Comparison of ENCODE assay signal across 22 cellular contexts in genomic region chr20:3839328-3839727, GRCh38. TPM values are rescaled to one million over a fixed set of nuclear protein-coding genes. Genes with fewer than 3 reads are reported as not detected.
DNase-seq lines count a peak whose midpoint lies in the region; ATAC-seq, FAIRE-seq and TF ChIP-seq lines count a peak whose summit lies in the region.
"Had no signal": no experiment of that assay in that cellular context is flagged by ENCODE, and none has a peak within 500 bp of the region (broad histone marks: within the 10 kb centered on the region; RNA-seq: fewer than 3 reads in every experiment).

No MANE protein-coding gene starts in this region.

- no peaks in the 10 kb centered on the region for H3K9me2 ChIP-seq in MM.1S (replicated peaks; ENCODE audit: insufficient read depth, low read length)

- no peak for FAIRE-seq in GM19239 (lab: Jason Lieb, UNC)
- FAIRE-seq: A204.1, islet of Langerhans had no signal

- intact Hi-C loops in activated CD8-positive, alpha-beta T cell treated with anti-CD3 and anti-CD28 coated beads for 36 hours (cut with micrococcal nuclease) = no loop called here

- DNase-seq in activated CD8-positive, alpha-beta T cell treated with anti-CD3 and anti-CD28 coated beads, Interleukin-2, amount 10 ng/mL, durations not matched to agents 7 days and 5 days = no peak
- DNase-seq in activated CD8-positive, alpha-beta T cell treated with anti-CD3 and anti-CD28 coated beads for 36 hours = no peak
- DNase-seq in MM.1S (peak; percentile 58), cardiac fibroblast (ENCODE audit: low read depth in 2 of 2) (peak; percentile 19 to 34), pulmonary artery endothelial cell (ENCODE audit: low read depth, low spot score) (peak; percentile 36), nucleus accumbens (lab: John Stamatoyannopoulos, UW) (no peak), GM19239 (ENCODE audit: insufficient read length, low spot score) (no peak)
- DNase-seq: activated CD4-positive, alpha-beta memory T cell treated with anti-CD3 and anti-CD28 coated beads, Interleukin-2, amount 10 ng/mL, durations not matched to agents 7 days and 5 days; aorta; CD4-positive, alpha-beta memory T cell; mesenchymal stem cell; NCI-H1105 treated with DMSO at 0.1 percent for 48 hours; NCI-H2171; NCI-H82; T-helper 9 cell; thyroid gland had no signal

- no peak overlapping the region; the same call in 1 of the 2 replicates for H3K9ac ChIP-seq in MM.1S (ENCODE audit: low read length)

- H3K27me3 ChIP-seq in MM.1S (replicated peaks; ENCODE audit: insufficient read depth, low read length) = no peaks in the 10 kb centered on the region
- H3K27me3 ChIP-seq: thyroid gland had no signal

- no peak for TF ChIP-seq CTCF in activated CD8-positive, alpha-beta T cell treated with anti-CD3 and anti-CD28 coated beads for 36 hours (IDR thresholded peaks at IDR 0.05)
- TF ChIP-seq CTCF in MM.1S (IDR thresholded peaks at IDR 0.05; ENCODE audit: low read length) (no peak), cardiac fibroblast (IDR thresholded peaks at IDR 0.05; ENCODE audit: low read depth, low read length) (no peak)

- no peak overlapping the region for H3K4me3 Mint-ChIP-seq in activated CD8-positive, alpha-beta T cell treated with anti-CD3 and anti-CD28 coated beads, Interleukin-2, amount 10 ng/mL, durations not matched to agents 7 days and 5 days
- H3K4me3 Mint-ChIP-seq in activated CD8-positive, alpha-beta T cell treated with anti-CD3 and anti-CD28 coated beads for 36 hours = no peak overlapping the region
- H3K4me3 Mint-ChIP-seq: activated CD4-positive, alpha-beta memory T cell treated with anti-CD3 and anti-CD28 coated beads, Interleukin-2, amount 10 ng/mL, durations not matched to agents 7 days and 5 days; activated T-helper 17 cell treated with anti-CD3 and anti-CD28 coated beads, Interleukin-2, amount 50 U/mL, for 72 hours; CD4-positive, alpha-beta memory T cell had no signal

- no peaks in the 10 kb centered on the region for H3K9me3 Mint-ChIP-seq in activated CD8-positive, alpha-beta T cell treated with anti-CD3 and anti-CD28 coated beads, Interleukin-2, amount 10 ng/mL, durations not matched to agents 7 days and 5 days (ENCODE audit: insufficient read depth)
- H3K9me3 Mint-ChIP-seq in activated CD8-positive, alpha-beta T cell treated with anti-CD3 and anti-CD28 coated beads for 36 hours = no peaks in the 10 kb centered on the region
- H3K9me3 Mint-ChIP-seq: activated CD4-positive, alpha-beta memory T cell treated with anti-CD3 and anti-CD28 coated beads, Interleukin-2, amount 10 ng/mL, durations not matched to agents 7 days and 5 days; activated T-helper 17 cell treated with anti-CD3 and anti-CD28 coated beads, Interleukin-2, amount 50 U/mL, for 72 hours; CD4-positive, alpha-beta memory T cell had no signal

- H3K9me3 ChIP-seq in MM.1S (replicated peaks; ENCODE audit: insufficient read depth, low read length) = no peaks in the 10 kb centered on the region
- H3K9me3 ChIP-seq: thyroid gland had no signal

- H3K4me2 ChIP-seq in MM.1S (ENCODE audit: low read depth, low read length) = peak overlapping the region; percentile 37

- H3K4me3 ChIP-seq in MM.1S (ENCODE audit: low read length) = no peak overlapping the region
- H3K4me3 ChIP-seq in cardiac fibroblast (replicated peaks in 1 of 2; ENCODE audit: low read depth in 2 of 2, low read length in 2 of 2) = no peak overlapping the region
- H3K4me3 ChIP-seq: GM12878, thyroid gland had no signal

- POLR2A ChIA-PET in activated CD8-positive, alpha-beta T cell treated with anti-CD3 and anti-CD28 coated beads, Interleukin-2, amount 10 ng/mL, durations not matched to agents 7 days and 5 days (lab: Charles Lee) = interaction anchor here (0.6 kb wide), 1 partner anchor 630 kb away, joined by 3 read pairs; the partner anchor contains the start of gene ITPA
- POLR2A ChIA-PET in activated CD8-positive, alpha-beta T cell treated with anti-CD3 and anti-CD28 coated beads for 36 hours (lab: Charles Lee) = interaction anchor here (0.6 kb wide), 1 partner anchor 73 kb away, joined by 3 read pairs; no protein-coding TSS in a partner anchor

- H2AFZ ChIP-seq in MM.1S (ENCODE audit: low read length) = no peak overlapping the region

- H3K79me2 ChIP-seq in MM.1S (ENCODE audit: low read length) = no peaks in the 10 kb centered on the region

- H3K4me1 ChIP-seq in MM.1S (ENCODE audit: low read length) = peaks cover 20% of the 10 kb centered on the region
- H3K4me1 ChIP-seq: thyroid gland had no signal

- peak overlapping the region; percentile 47; the same call in 1 of the 2 replicates for H3K27ac ChIP-seq in MM.1S (ENCODE audit: low read length)
- H3K27ac ChIP-seq: thyroid gland had no signal

- ATAC-seq in activated CD8-positive, alpha-beta T cell treated with anti-CD3 and anti-CD28 coated beads, Interleukin-2, amount 10 ng/mL, durations not matched to agents 7 days and 5 days = peak; percentile 49
- no peak for ATAC-seq in activated CD8-positive, alpha-beta T cell treated with anti-CD3 and anti-CD28 coated beads for 36 hours
- ATAC-seq in GM19324 (IDR thresholded peaks at IDR 0.05; ENCODE audit: low FRiP score, unreplicated experiment) = no peak
- ATAC-seq: activated T-helper 17 cell treated with anti-CD3 and anti-CD28 coated beads, Interleukin-2, amount 50 U/mL, for 72 hours; esophagus mucosa; GM12878 had no signal

- H3K27me3 Mint-ChIP-seq in activated CD8-positive, alpha-beta T cell treated with anti-CD3 and anti-CD28 coated beads, Interleukin-2, amount 10 ng/mL, durations not matched to agents 7 days and 5 days (ENCODE audit: low read depth) = no peaks in the 10 kb centered on the region
- H3K27me3 Mint-ChIP-seq in activated CD8-positive, alpha-beta T cell treated with anti-CD3 and anti-CD28 coated beads for 36 hours = no peaks in the 10 kb centered on the region
- H3K27me3 Mint-ChIP-seq: activated CD4-positive, alpha-beta memory T cell treated with anti-CD3 and anti-CD28 coated beads, Interleukin-2, amount 10 ng/mL, durations not matched to agents 7 days and 5 days; activated T-helper 17 cell treated with anti-CD3 and anti-CD28 coated beads, Interleukin-2, amount 50 U/mL, for 72 hours; CD4-positive, alpha-beta memory T cell had no signal

- CTCF ChIA-PET in activated CD8-positive, alpha-beta T cell treated with anti-CD3 and anti-CD28 coated beads, Interleukin-2, amount 10 ng/mL, durations not matched to agents 7 days and 5 days (lab: Charles Lee) = no interaction called here
- CTCF ChIA-PET in activated CD8-positive, alpha-beta T cell treated with anti-CD3 and anti-CD28 coated beads for 36 hours (lab: Charles Lee) = interaction anchor here (1.0 kb wide), 1 partner anchor 16 kb away, joined by 3 read pairs; no protein-coding TSS in a partner anchor

- H3K4me1 Mint-ChIP-seq in activated CD8-positive, alpha-beta T cell treated with anti-CD3 and anti-CD28 coated beads, Interleukin-2, amount 10 ng/mL, durations not matched to agents 7 days and 5 days (ENCODE audit: low read depth) = peaks cover 18% of the 10 kb centered on the region
- H3K4me1 Mint-ChIP-seq in activated CD8-positive, alpha-beta T cell treated with anti-CD3 and anti-CD28 coated beads for 36 hours (ENCODE audit: low read depth) = peaks cover 2% of the 10 kb centered on the region

- no peaks in the 10 kb centered on the region for H4K20me1 ChIP-seq in MM.1S (ENCODE audit: insufficient read depth, low read length)

- H3K36me3 Mint-ChIP-seq in activated CD8-positive, alpha-beta T cell treated with anti-CD3 and anti-CD28 coated beads, Interleukin-2, amount 10 ng/mL, durations not matched to agents 7 days and 5 days (ENCODE audit: low read depth) = no peaks in the 10 kb centered on the region
- no peaks in the 10 kb centered on the region for H3K36me3 Mint-ChIP-seq in activated CD8-positive, alpha-beta T cell treated with anti-CD3 and anti-CD28 coated beads for 36 hours (ENCODE audit: low read depth)
- H3K36me3 Mint-ChIP-seq: CD4-positive, alpha-beta memory T cell had no signal

- H3K36me3 ChIP-seq in MM.1S (replicated peaks; ENCODE audit: insufficient read depth, low read length) = no peaks in the 10 kb centered on the region
- H3K36me3 ChIP-seq: thyroid gland had no signal

- H3F3A ChIP-seq in MM.1S (ENCODE audit: insufficient read depth, low read length) = peaks cover 14% of the 10 kb centered on the region; the same call in 1 of the 2 replicates

- H3K27ac Mint-ChIP-seq in activated CD8-positive, alpha-beta T cell treated with anti-CD3 and anti-CD28 coated beads, Interleukin-2, amount 10 ng/mL, durations not matched to agents 7 days and 5 days = no peak overlapping the region
- H3K27ac Mint-ChIP-seq in activated CD8-positive, alpha-beta T cell treated with anti-CD3 and anti-CD28 coated beads for 36 hours = no peak overlapping the region
- H3K27ac Mint-ChIP-seq: activated CD4-positive, alpha-beta memory T cell treated with anti-CD3 and anti-CD28 coated beads, Interleukin-2, amount 10 ng/mL, durations not matched to agents 7 days and 5 days; activated T-helper 17 cell treated with anti-CD3 and anti-CD28 coated beads, Interleukin-2, amount 50 U/mL, for 72 hours had no signal

RNA-seq across cellular contexts. Expression of gene MAVS, which starts 7.3 kb away (rescaled TPM):
- total RNA-seq in activated CD8-positive, alpha-beta T cell treated with anti-CD3 and anti-CD28 coated beads, Interleukin-2, amount 10 ng/mL, durations not matched to agents 7 days and 5 days = 10 to 100 TPM; 29.7 TPM
- total RNA-seq in activated CD8-positive, alpha-beta T cell treated with anti-CD3 and anti-CD28 coated beads for 36 hours = 10 to 100 TPM; 17.0 to 17.5 TPM
- total RNA-seq in pulmonary artery endothelial cell = 17.1 and 17.5 TPM in 2 replicates

RNA-seq across cellular contexts. Expression of gene AP5S1, which starts 19.0 kb away (rescaled TPM):
- 10 to 100 TPM; 13.8 to 16.5 TPM for total RNA-seq in activated CD8-positive, alpha-beta T cell treated with anti-CD3 and anti-CD28 coated beads, Interleukin-2, amount 10 ng/mL, durations not matched to agents 7 days and 5 days
- 1 to 10 TPM; 7.4 to 8.6 TPM for total RNA-seq in activated CD8-positive, alpha-beta T cell treated with anti-CD3 and anti-CD28 coated beads for 36 hours
- 18.6 and 23.0 TPM in 2 replicates for total RNA-seq in pulmonary artery endothelial cell

RNA-seq across cellular contexts. Expression of gene CDC25B, which starts 43.2 kb away (rescaled TPM):
- total RNA-seq in activated CD8-positive, alpha-beta T cell treated with anti-CD3 and anti-CD28 coated beads, Interleukin-2, amount 10 ng/mL, durations not matched to agents 7 days and 5 days = 100 to 1,000 TPM; 294 to 298 TPM
- total RNA-seq in activated CD8-positive, alpha-beta T cell treated with anti-CD3 and anti-CD28 coated beads for 36 hours = 10 to 100 TPM; 66.9 to 67.1 TPM
- 16.4 and 20.1 TPM in 2 replicates for total RNA-seq in pulmonary artery endothelial cell

RNA-seq across cellular contexts. Expression of gene PANK2, which starts 49.9 kb away (rescaled TPM):
- total RNA-seq in activated CD8-positive, alpha-beta T cell treated with anti-CD3 and anti-CD28 coated beads, Interleukin-2, amount 10 ng/mL, durations not matched to agents 7 days and 5 days = 10 to 100 TPM; 73.1 to 74.4 TPM
- total RNA-seq in activated CD8-positive, alpha-beta T cell treated with anti-CD3 and anti-CD28 coated beads for 36 hours = 10 to 100 TPM; 47.6 to 50.3 TPM
- 44.0 and 51.5 TPM in 2 replicates for total RNA-seq in pulmonary artery endothelial cell

RNA-seq across cellular contexts. Expression of gene CENPB, which starts 52.8 kb away (rescaled TPM):
- total RNA-seq in activated CD8-positive, alpha-beta T cell treated with anti-CD3 and anti-CD28 coated beads, Interleukin-2, amount 10 ng/mL, durations not matched to agents 7 days and 5 days = 10 to 100 TPM; 87.1 to 92.0 TPM
- total RNA-seq in activated CD8-positive, alpha-beta T cell treated with anti-CD3 and anti-CD28 coated beads for 36 hours = 10 to 100 TPM; 35.0 to 35.4 TPM
- total RNA-seq in pulmonary artery endothelial cell = 99.0 and 118 TPM in 2 replicates

Comparison
In these comparisons a context has a peak if more than half of its experiments do, and no peak if none do; other contexts are left out.
1. RNA of gene CDC25B, which starts 43.2 kb away (total RNA-seq): 294 to 298 TPM in activated CD8-positive, alpha-beta T cell treated with anti-CD3 and anti-CD28 coated beads, Interleukin-2, amount 10 ng/mL, durations not matched to agents 7 days and 5 days; 66.9 to 67.1 TPM in activated CD8-positive, alpha-beta T cell treated with anti-CD3 and anti-CD28 coated beads for 36 hours and 16.4 to 20.1 TPM in pulmonary artery endothelial cell; every median in the first group is over 4 times any median in the second.
2. DNase-seq: peak in MM.1S (single experiment), cardiac fibroblast (2 of 2) and pulmonary artery endothelial cell (single experiment); none in activated CD8-positive, alpha-beta T cell treated with anti-CD3 and anti-CD28 coated beads, Interleukin-2, amount 10 ng/mL, durations not matched to agents 7 days and 5 days (single experiment), activated CD8-positive, alpha-beta T cell treated with anti-CD3 and anti-CD28 coated beads for 36 hours (single experiment), nucleus accumbens (0 of 56) and GM19239 (single experiment).